ENCODE assay signal across 16 cellular contexts in the genomic region with DNA sequence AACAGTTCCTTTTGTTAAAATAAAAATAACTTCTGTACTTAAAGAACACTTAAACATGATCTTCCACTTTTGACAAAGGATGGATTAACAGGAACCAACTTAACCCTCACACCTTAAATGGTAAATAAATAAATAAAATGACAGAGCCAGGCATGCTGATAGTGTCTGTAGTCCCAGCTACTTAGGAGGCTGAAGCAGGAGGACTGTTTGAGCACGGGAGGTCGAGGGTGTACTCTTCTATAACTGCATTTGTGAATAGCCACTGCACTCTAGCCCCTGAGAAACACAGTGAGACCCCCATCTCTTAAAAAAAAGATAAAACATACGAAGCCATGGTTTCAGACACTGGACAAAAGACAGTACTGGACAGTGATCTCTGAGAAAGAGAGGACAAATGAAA.
"Had no signal": no experiment of that assay in that cellular context is flagged by ENCODE, and none has a peak within 500 bp of the region (broad histone marks: within the 10 kb centered on the region; RNA-seq: fewer than 3 reads in every experiment).

No MANE protein-coding gene starts in this region.

- H3K27me3 ChIP-seq: adrenal gland, heart right ventricle, right atrium auricular region, upper lobe of left lung had no signal

- H3K27me3 Mint-ChIP-seq: memory B cell; stimulated activated naive B cell treated with anti-CD40 and anti-IgM and Interleukin-4, amounts not matched to agents 10 μg/mL and 1 μg/mL and 100 μg/mL, for 72 hours had no signal

- ATAC-seq: heart right ventricle; stimulated activated naive B cell treated with anti-CD40 and anti-IgM and Interleukin-4, amounts not matched to agents 10 μg/mL and 1 μg/mL and 100 μg/mL, for 72 hours had no signal

- H2AFZ ChIP-seq: parathyroid adenoma had no signal

- H3K27ac Mint-ChIP-seq: memory B cell; stimulated activated naive B cell treated with anti-CD40 and anti-IgM and Interleukin-4, amounts not matched to agents 10 μg/mL and 1 μg/mL and 100 μg/mL, for 72 hours had no signal

- H3K4me2 ChIP-seq: smooth muscle cell had no signal

- H3K4me3 ChIP-seq: adrenal gland, heart right ventricle, left ventricle myocardium inferior, right atrium auricular region, smooth muscle cell, upper lobe of left lung had no signal

- DNase-seq: activated CD4-positive, alpha-beta T cell treated with anti-CD3 and anti-CD28 coated beads, Interleukin-2, amount 50 U/mL, for 4 hours; activated CD4-positive, CD25-positive, alpha-beta regulatory T cell treated with anti-CD3 and anti-CD28 coated beads, Interleukin-2, amount 50 U/mL, for 72 hours; activated T-cell treated with anti-CD3 and anti-CD28 coated beads, Interleukin-2, amount 50 U/mL, for 48 hours; adrenal gland; dermis blood vessel endothelial cell; heart right ventricle; kidney; left ventricle myocardium inferior; stimulated activated naive B cell treated with anti-CD40 and anti-IgM and Interleukin-4, amounts not matched to agents 10 μg/mL and 1 μg/mL and 100 μg/mL, for 72 hours; substantia nigra; SW 1271; upper lobe of left lung had no signal

- H3K27ac ChIP-seq: adrenal gland, heart right ventricle, left ventricle myocardium inferior, parathyroid adenoma, right atrium auricular region, upper lobe of left lung had no signal

- H3K4me3 Mint-ChIP-seq: memory B cell; stimulated activated naive B cell treated with anti-CD40 and anti-IgM and Interleukin-4, amounts not matched to agents 10 μg/mL and 1 μg/mL and 100 μg/mL, for 72 hours had no signal

- H3K4me1 ChIP-seq: parathyroid adenoma had no signal

- H3K36me3 ChIP-seq: right atrium auricular region had no signal
